10 cellular contexts compared by ENCODE assay signal in the genomic region with DNA sequence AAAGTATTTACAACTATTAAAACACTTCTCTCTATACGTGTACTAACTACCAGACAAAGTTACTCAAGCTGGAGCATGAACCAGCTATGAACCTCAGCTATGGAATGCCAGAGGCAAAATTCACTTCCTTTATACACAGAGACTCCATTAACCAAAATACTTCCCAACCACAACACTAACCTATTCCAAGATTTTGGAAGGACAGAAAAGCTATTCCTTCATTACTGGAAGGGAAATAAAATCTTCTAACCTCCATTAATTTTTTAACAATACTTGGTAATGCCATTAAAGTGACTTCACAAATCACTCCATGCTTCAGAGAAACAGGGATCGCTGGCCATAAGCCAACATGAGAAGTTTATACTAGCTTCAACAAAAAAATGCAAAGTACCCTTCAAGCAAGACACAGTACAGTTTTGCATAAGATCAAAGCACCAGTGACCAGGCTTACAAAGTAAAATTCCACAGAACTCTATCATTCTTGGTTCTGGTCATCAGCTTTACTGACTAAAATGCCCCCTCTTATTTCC. TPM values are rescaled to one million over a fixed set of nuclear protein-coding genes. Genes with fewer than 3 reads are reported as not detected.
DNase-seq lines count a peak whose midpoint lies in the region; ATAC-seq and TF ChIP-seq lines count a peak whose summit lies in the region.
"Had no signal": no experiment of that assay in that cellular context is flagged by ENCODE, and none has a peak within 500 bp of the region (broad histone marks: within the 10 kb centered on the region; RNA-seq: fewer than 3 reads in every experiment).

No MANE protein-coding gene starts in this region.

- ATAC-seq in HG03039 (IDR thresholded peaks at IDR 0.05; ENCODE audit: unreplicated experiment), result no peak

- in situ Hi-C loops in astrocyte of the cerebellum (cut with HindIII; ENCODE audit: low sequenced_read_pairs), result loop anchor here (25.0 kb wide), 1 partner anchor 95 kb away; the partner anchor contains the start of gene SDC3

- CTCF ChIA-PET in AG04450 (lab: Charles Lee), result no interaction called here

- POLR2A ChIA-PET in AG04450 (lab: Yijun Ruan, JAX), result interaction anchor here (0.7 to 1.2 kb wide), 5 partner anchors 17 to 74 kb away, joined by 3 to 4 read pairs (median 4); no protein-coding TSS in a partner anchor

- H3K27ac ChIP-seq in AG04450 (ENCODE audit: low read depth, low read length) (peak overlapping the region; percentile 69), dorsolateral prefrontal cortex (no peak overlapping the region)
- H3K27ac ChIP-seq: vagina had no signal

- H3K4me3 ChIP-seq in AG04450 (ENCODE audit: low read depth, low read length) (no peak overlapping the region; the same call in 1 of the 2 replicates), astrocyte of the cerebellum (ENCODE audit: low read depth, low read length) (peak overlapping the region; percentile 5), dorsolateral prefrontal cortex (no peak overlapping the region)
- H3K4me3 ChIP-seq: skin epidermis, vagina had no signal

- H3K27me3 ChIP-seq in AG04450 (ENCODE audit: control insufficient read depth, insufficient read depth, low read length), result no peaks in the 10 kb centered on the region
- H3K27me3 ChIP-seq in dorsolateral prefrontal cortex, result no peaks in the 10 kb centered on the region
- H3K27me3 ChIP-seq: vagina had no signal

- no peaks in the 10 kb centered on the region for H3K9me3 ChIP-seq in AG04450 (ENCODE audit: control insufficient read depth, insufficient read depth, low read length)
- H3K9me3 ChIP-seq: vagina had no signal

- TF ChIP-seq CTCF in AG04450 (IDR thresholded peaks at IDR 0.05; ENCODE audit: low read depth, low read length) (no peak), astrocyte of the cerebellum (IDR thresholded peaks at IDR 0.05; ENCODE audit: low read depth, low read length, missing control alignments) (no peak), dorsolateral prefrontal cortex (IDR thresholded peaks at IDR 0.05 in 54 of 56, conservative IDR thresholded peaks at IDR 0.05 in 2 of 56; ENCODE audit: low read depth in 1 of 56, partially characterized antibody in 56 of 56) (no peak)

- DNase-seq in AG04450 (ENCODE audit: low read depth, low spot score), result peak; percentile 62
- DNase-seq in HS-5 (ENCODE audit: low read depth), result peak; percentile 80
- peak; percentile 80 for DNase-seq in astrocyte of the cerebellum (ENCODE audit: low read depth)
- DNase-seq in left kidney (ENCODE audit: low read depth, low spot score), result peak; percentile 48
- DNase-seq in SK-N-DZ (ENCODE audit: low spot score), result no peak
- DNase-seq in cerebellum (ENCODE audit: low spot score), result no peak
- no peak for DNase-seq in dorsolateral prefrontal cortex

- intact Hi-C loops in dorsolateral prefrontal cortex (cut with DNase I), result no loop called here

RNA-seq across cellular contexts. Expression of gene PUM1, which starts 58.0 kb away (rescaled TPM):
- 71.3 and 73.0 TPM in 2 replicates for polyA plus RNA-seq in AG04450 (2011; rRNA removed)
- polyA minus RNA-seq in AG04450 (2011; rRNA and poly(A)+ RNA removed), result 284 and 379 TPM in 2 replicates
- polyA plus RNA-seq in SK-N-DZ (2014; cell fraction: cytosol; rRNA removed), result 35.0 and 41.7 TPM in 2 replicates
- polyA plus RNA-seq in SK-N-DZ (2014; cell fraction: nucleus; rRNA removed), result 37.7 and 70.0 TPM in 2 replicates
- total RNA-seq in cerebellum, result 125 TPM
- total RNA-seq in dorsolateral prefrontal cortex, result 100 to 1,000 TPM in 119 of 120 experiments, 10 to 100 TPM in 1; 99.6 to 180 (median 142) TPM

Comparison
In these comparisons a context has a peak if more than half of its experiments do, and no peak if none do; other contexts are left out.
1. DNase-seq: peak in AG04450 (single experiment), HS-5 (single experiment), astrocyte of the cerebellum (single experiment) and left kidney (single experiment); none in SK-N-DZ (single experiment), cerebellum (single experiment) and dorsolateral prefrontal cortex (0 of 10).